Comparison of ENCODE assay signal across 15 cellular contexts in genomic region chr17:51015145-51015558, GRCh38.
DNase-seq lines count a peak whose midpoint lies in the region; ATAC-seq, FAIRE-seq and TF ChIP-seq lines count a peak whose summit lies in the region.
"Had no signal": no experiment of that assay in that cellular context is flagged by ENCODE, and none has a peak within 500 bp of the region (broad histone marks: within the 10 kb centered on the region; RNA-seq: fewer than 3 reads in every experiment).

No MANE protein-coding gene starts in this region.

- H3K36me3 ChIP-seq in K562 (ENCODE audit: control insufficient read depth, insufficient read depth, low read length) (peaks cover 71% of the 10 kb centered on the region), lower lobe of right lung (peaks cover 85% of the 10 kb centered on the region)
- H3K36me3 ChIP-seq in CD4-positive, alpha-beta memory T cell (ENCODE audit: insufficient read depth, low read length): peaks cover 20% of the 10 kb centered on the region

- no peaks in the 10 kb centered on the region for H3K27me3 Mint-ChIP-seq in CD4-positive, alpha-beta memory T cell
- H3K27me3 Mint-ChIP-seq: activated naive CD8-positive, alpha-beta T cell had no signal

- H3K27ac ChIP-seq in K562 (ENCODE audit: extremely low read depth, low read depth, low read length) (no peak overlapping the region), lower lobe of right lung (peak overlapping the region; percentile 34)
- H3K27ac ChIP-seq in CD4-positive, alpha-beta memory T cell (ENCODE audit: low read depth, low read length): no peak overlapping the region
- H3K27ac ChIP-seq: gastroesophageal sphincter, right atrium auricular region had no signal

- no peak for FAIRE-seq in K562 (lab: Jason Lieb, UNC)

- H3K4me1 Mint-ChIP-seq in CD4-positive, alpha-beta memory T cell: peaks cover 0 to 7% (median 2%) of the 10 kb centered on the region in 4 donors

- TF ChIP-seq RAD21 in K562 (CRISPR knock-in tag; conservative IDR thresholded peaks at IDR 0.05 in 1 of 2, IDR thresholded peaks at IDR 0.05 in 1 of 2): no peak

- intact Hi-C loops in K562 (cut with micrococcal nuclease): no loop called here
- intact Hi-C loops in lower lobe of right lung (cut with DNase I): no loop called here
- intact Hi-C loops in posterior vena cava (cut with DNase I): loop anchor here in 1 of 2 donors (10.0 kb wide), 1 partner anchor 50 kb away; no protein-coding TSS in a partner anchor
- intact Hi-C loops in CD4-positive, alpha-beta memory T cell (cut with micrococcal nuclease): no loop called here

- POLR2A ChIA-PET in K562 (lab: Yijun Ruan, JAX): interaction anchor here (0.7 to 2.4 kb wide), 6 partner anchors 9 to 149 kb away, joined by 3 to 8 read pairs (median 4); partner anchors contain the start of genes NME1 and TOB1
- POLR2A ChIA-PET in CD4-positive, alpha-beta memory T cell (lab: Charles Lee; ENCODE audit: partially characterized antibody): interaction anchor here (1.0 to 1.9 kb wide), 3 partner anchors 16 to 151 kb away, joined by 3 to 7 read pairs (median 3); partner anchors contain the start of genes NME1 and NME2

- H3K4me3 ChIP-seq in K562: no peak overlapping the region
- no peak overlapping the region for H3K4me3 ChIP-seq in lower lobe of right lung
- H3K4me3 ChIP-seq in CD4-positive, alpha-beta memory T cell (ENCODE audit: low read length in 2 of 2): no peak overlapping the region
- H3K4me3 ChIP-seq: gastroesophageal sphincter, lung, right atrium auricular region had no signal

- no peak overlapping the region for H2AFZ ChIP-seq in K562 (ENCODE audit: low read depth, low read length)

- DNase-seq in DMS 273 treated with DMSO at 0.1 percent for 48 hours (lab: John Stamatoyannopoulos, UW): peak; percentile 16
- DNase-seq in NCI-H1694 (lab: John Stamatoyannopoulos, UW): peak; percentile 69
- DNase-seq in K562 (ENCODE audit: extremely low read depth in 1 of 4, low spot score in 3 of 4): no peak
- DNase-seq in lower lobe of right lung: no peak
- no peak for DNase-seq in posterior vena cava (ENCODE audit: low spot score)
- no peak for DNase-seq in CD4-positive, alpha-beta memory T cell
- no peak for DNase-seq in erythroblast (lab: John Stamatoyannopoulos, UW)
- DNase-seq: activated CD4-positive, alpha-beta T cell treated with anti-CD3 and anti-CD28 coated beads for 4 hours; CD8-positive, alpha-beta T cell; SHP77 treated with DMSO at 0.1 percent for 48 hours had no signal

- H3K36me3 Mint-ChIP-seq in CD4-positive, alpha-beta memory T cell: peaks cover 32 to 56% of the 10 kb centered on the region in 2 donors

- CTCF ChIA-PET in K562 (lab: Yijun Ruan, JAX; ENCODE audit: low intra/inter-chr PET ratio): no interaction called here
- CTCF ChIA-PET in CD4-positive, alpha-beta memory T cell (lab: Charles Lee; ENCODE audit: partially characterized antibody): interaction anchor here (1.2 kb wide), 1 partner anchor 46 kb away, joined by 3 read pairs; no protein-coding TSS in a partner anchor

- H3K4me3 Mint-ChIP-seq in CD4-positive, alpha-beta memory T cell: no peak overlapping the region
- H3K4me3 Mint-ChIP-seq: activated naive CD8-positive, alpha-beta T cell; CD8-positive, alpha-beta T cell had no signal

- H3K27me3 ChIP-seq in K562 (ENCODE audit: control insufficient read depth in 2 of 2, insufficient read depth in 2 of 2, low read length in 2 of 2): no peaks in the 10 kb centered on the region
- H3K27me3 ChIP-seq in lower lobe of right lung (ENCODE audit: low read depth): no peaks in the 10 kb centered on the region
- H3K27me3 ChIP-seq in CD4-positive, alpha-beta memory T cell (ENCODE audit: insufficient read depth, low read length): no peaks in the 10 kb centered on the region
- H3K27me3 ChIP-seq: gastroesophageal sphincter, right atrium auricular region had no signal

- TF ChIP-seq POLR2A in K562 (conservative IDR thresholded peaks at IDR 0.05) (no peak), erythroblast (IDR thresholded peaks at IDR 0.05; ENCODE audit: low read length) (no peak)

- in situ Hi-C loops in K562 (cut with MboI): no loop called here

- H3K9me3 ChIP-seq in K562 (replicated peaks; ENCODE audit: control insufficient read depth, insufficient read depth, low read depth, low read length) (no peaks in the 10 kb centered on the region), lower lobe of right lung (no peaks in the 10 kb centered on the region)
- H3K9me3 ChIP-seq in CD4-positive, alpha-beta memory T cell (ENCODE audit: control insufficient read depth in 1 of 2, low read length in 2 of 2): no peaks in the 10 kb centered on the region
- H3K9me3 ChIP-seq: gastroesophageal sphincter, right atrium auricular region had no signal

- H3K27ac Mint-ChIP-seq in CD4-positive, alpha-beta memory T cell: peak overlapping the region in 2 of 7 donors; percentile 5 to 22
- H3K27ac Mint-ChIP-seq: activated naive CD8-positive, alpha-beta T cell; CD8-positive, alpha-beta T cell had no signal

- no peak for TF ChIP-seq EP300 in K562 (IDR thresholded peaks at IDR 0.05; ENCODE audit: low read length)

- TF ChIP-seq CTCF in K562 (IDR thresholded peaks at IDR 0.05 in 2 of 3, conservative IDR thresholded peaks at IDR 0.05 in 1 of 3; ENCODE audit: insufficient read depth in 2 of 3, low read depth in 1 of 3, low read length in 3 of 3) (no peak), lower lobe of right lung (IDR thresholded peaks at IDR 0.05) (no peak)

- BruUV-seq in K562 (replicated peaks; lab: Mats Ljungman, UMichigan): no TSS peak

- H3K4me1 ChIP-seq in K562 (replicated peaks in 1 of 2; ENCODE audit: control insufficient read depth in 2 of 2, insufficient read depth in 2 of 2, low read length in 2 of 2) (no peaks in the 10 kb centered on the region), lower lobe of right lung (no peaks in the 10 kb centered on the region)
- no peaks in the 10 kb centered on the region for H3K4me1 ChIP-seq in CD4-positive, alpha-beta memory T cell (ENCODE audit: insufficient read depth, low read length)
- H3K4me1 ChIP-seq: right atrium auricular region had no signal

- H3K9me3 Mint-ChIP-seq in CD4-positive, alpha-beta memory T cell: no peaks in the 10 kb centered on the region
- H3K9me3 Mint-ChIP-seq: CD8-positive, alpha-beta T cell had no signal

- 83% methylated on average over 1 of the region's 1 CpG for WGBS in K562 (ENCODE audit: insufficient coverage, low coverage, missing lambda C conversion rate)

- no peak overlapping the region for H3K9ac ChIP-seq in K562 (ENCODE audit: insufficient read depth in 1 of 2, low read depth in 2 of 2, low read length in 2 of 2)

- H3K4me2 ChIP-seq in K562 (ENCODE audit: insufficient read depth, low read length): no peak overlapping the region

- no peaks in the 10 kb centered on the region for H4K20me1 ChIP-seq in K562 (replicated peaks; ENCODE audit: control insufficient read depth, insufficient read depth, low read length)

- H3K79me2 ChIP-seq in K562 (ENCODE audit: control insufficient read depth, insufficient read depth, low read length): no peaks in the 10 kb centered on the region

- ATAC-seq in K562 (no peak), lower lobe of right lung (no peak), HG02852 (IDR thresholded peaks at IDR 0.05; ENCODE audit: unreplicated experiment) (no peak)
- ATAC-seq: CD8-positive, alpha-beta T cell; gastroesophageal sphincter had no signal

- no peaks in the 10 kb centered on the region for H3K9me1 ChIP-seq in K562 (ENCODE audit: control insufficient read depth, insufficient read depth, low read length)

TF ChIP-seq in K562, 482 proteins besides CTCF, POLR2A, EP300 and RAD21:
- peak; percentile 68 for TF ChIP-seq ZNF316 (IDR thresholded peaks at IDR 0.05)
- 0 out of 2 replicates have a peak, but pooled peaks have one; percentile 25 for TF ChIP-seq MAFG (tag; conservative IDR thresholded peaks at IDR 0.05)
- TF ChIP-seq MAZ (CRISPR knock-in tag; conservative IDR thresholded peaks at IDR 0.05 in 1 of 2, IDR thresholded peaks at IDR 0.05 in 1 of 2): no peak

Comparison
In these comparisons a context has a peak if more than half of its experiments do, and no peak if none do; other contexts are left out.
1. DNase-seq: peak in DMS 273 treated with DMSO at 0.1 percent for 48 hours (single experiment) and NCI-H1694 (single experiment); none in K562 (0 of 4), lower lobe of right lung (single experiment), posterior vena cava (single experiment), CD4-positive, alpha-beta memory T cell (0 of 5) and erythroblast (0 of 2).